19 cellular contexts compared by ENCODE assay signal in genomic region chr2:239142296-239142695, GRCh38.
DNase-seq lines count a peak whose midpoint lies in the region; ATAC-seq, FAIRE-seq and TF ChIP-seq lines count a peak whose summit lies in the region.
"Had no signal": no experiment of that assay in that cellular context is flagged by ENCODE, and none has a peak within 500 bp of the region (broad histone marks: within the 10 kb centered on the region; RNA-seq: fewer than 3 reads in every experiment).

No MANE protein-coding gene starts in this region.

- peak overlapping the region; percentile 33 for H3K27ac Mint-ChIP-seq in activated naive CD4-positive, alpha-beta T cell treated with anti-CD3 and anti-CD28 coated beads, Interleukin-2, amount 10 ng/mL, durations not matched to agents 7 days and 5 days
- H3K27ac Mint-ChIP-seq in chondrocyte (ENCODE audit: unreplicated experiment), result no peak overlapping the region
- H3K27ac Mint-ChIP-seq in nephron progenitor cell, result peak overlapping the region; percentile 39
- H3K27ac Mint-ChIP-seq: GM23338 had no signal

- H3K27me3 Mint-ChIP-seq in activated naive CD4-positive, alpha-beta T cell treated with anti-CD3 and anti-CD28 coated beads, Interleukin-2, amount 10 ng/mL, durations not matched to agents 7 days and 5 days, result no peaks in the 10 kb centered on the region
- H3K27me3 Mint-ChIP-seq in chondrocyte (ENCODE audit: low read depth) (no peaks in the 10 kb centered on the region), nephron progenitor cell (ENCODE audit: low read depth, poor library complexity) (no peaks in the 10 kb centered on the region)
- H3K27me3 Mint-ChIP-seq: CD4-positive, alpha-beta memory T cell had no signal

- intact Hi-C loops in gastrocnemius medialis (cut with DNase I; ENCODE audit: low total_unique reads), result loop anchor here (5.0 kb wide), 1 partner anchor 255 kb away; no protein-coding TSS in a partner anchor

- no peaks in the 10 kb centered on the region for H3K4me1 Mint-ChIP-seq in activated naive CD4-positive, alpha-beta T cell treated with anti-CD3 and anti-CD28 coated beads, Interleukin-2, amount 10 ng/mL, durations not matched to agents 7 days and 5 days
- H3K4me1 Mint-ChIP-seq in chondrocyte (ENCODE audit: low read depth) (no peaks in the 10 kb centered on the region), nephron progenitor cell (peaks cover 11% of the 10 kb centered on the region)
- H3K4me1 Mint-ChIP-seq: GM23338 had no signal

- H3K4me1 ChIP-seq in gastrocnemius medialis, result no peaks in the 10 kb centered on the region
- H3K4me1 ChIP-seq: A549 had no signal

- H3K36me3 ChIP-seq in gastrocnemius medialis, result peaks cover 0 to 66% of the 10 kb centered on the region in 2 donors

- no peak overlapping the region for H3K4me3 Mint-ChIP-seq in activated naive CD4-positive, alpha-beta T cell treated with anti-CD3 and anti-CD28 coated beads, Interleukin-2, amount 10 ng/mL, durations not matched to agents 7 days and 5 days
- H3K4me3 Mint-ChIP-seq in chondrocyte (ENCODE audit: unreplicated experiment) (no peak overlapping the region), nephron progenitor cell (no peak overlapping the region)
- H3K4me3 Mint-ChIP-seq: CD4-positive, alpha-beta memory T cell; GM23338 had no signal

- TF ChIP-seq CTCF in chondrocyte (IDR thresholded peaks at IDR 0.05) (no peak), nephron progenitor cell (IDR thresholded peaks at IDR 0.05) (no peak), gastrocnemius medialis (IDR thresholded peaks at IDR 0.05 in 4 of 5, conservative IDR thresholded peaks at IDR 0.05 in 1 of 5) (no peak)

- H3K27me3 ChIP-seq in gastrocnemius medialis, result no peaks in the 10 kb centered on the region

- no peak overlapping the region for H3K4me3 ChIP-seq in gastrocnemius medialis
- H3K4me3 ChIP-seq: A549, GM23338 had no signal

- no peaks in the 10 kb centered on the region for H3K9me3 Mint-ChIP-seq in activated naive CD4-positive, alpha-beta T cell treated with anti-CD3 and anti-CD28 coated beads, Interleukin-2, amount 10 ng/mL, durations not matched to agents 7 days and 5 days
- H3K9me3 Mint-ChIP-seq in chondrocyte (ENCODE audit: low read depth) (no peaks in the 10 kb centered on the region), nephron progenitor cell (no peaks in the 10 kb centered on the region)
- H3K9me3 Mint-ChIP-seq: GM23338 had no signal

- ATAC-seq in gastrocnemius medialis, result no peak
- ATAC-seq: A549, GM23338 had no signal

- peaks cover 63% of the 10 kb centered on the region for H3K36me3 Mint-ChIP-seq in activated naive CD4-positive, alpha-beta T cell treated with anti-CD3 and anti-CD28 coated beads, Interleukin-2, amount 10 ng/mL, durations not matched to agents 7 days and 5 days
- H3K36me3 Mint-ChIP-seq in chondrocyte (ENCODE audit: low read depth) (peaks cover 7% of the 10 kb centered on the region), nephron progenitor cell (ENCODE audit: low read depth) (peaks cover 40% of the 10 kb centered on the region)

- DNase-seq in activated naive CD4-positive, alpha-beta T cell treated with anti-CD3 and anti-CD28 coated beads, Interleukin-2, amount 10 ng/mL, durations not matched to agents 7 days and 5 days, result no peak
- no peak for DNase-seq in activated naive CD4-positive, alpha-beta T cell treated with Interleukin-2 at 50 U/mL for 16 hours
- DNase-seq in chondrocyte (ENCODE audit: low spot score), result peak; percentile 62
- no peak for DNase-seq in nephron progenitor cell
- DNase-seq in gastrocnemius medialis, result no peak
- DNase-seq in RCC 7860 (ENCODE audit: low spot score), result no peak
- DNase-seq in hippocampal formation (lab: John Stamatoyannopoulos, UW), result no peak
- DNase-seq: AML-193; CD4-positive, alpha-beta memory T cell; DMS153; DMS79 treated with DMSO at 0.1 percent for 48 hours; GF-D8; HCEC 1CT had no signal

- peak overlapping the region; percentile 17 to 93 (median 58) for H3K27ac ChIP-seq in gastrocnemius medialis
- H3K27ac ChIP-seq: 22Rv1, A549, C4-2B, HL-60 had no signal

- TF ChIP-seq POLR2A in gastrocnemius medialis (IDR thresholded peaks at IDR 0.05), result no peak

- H3K9me3 ChIP-seq in gastrocnemius medialis, result no peaks in the 10 kb centered on the region
- H3K9me3 ChIP-seq: A549 had no signal

- CTCF ChIA-PET in activated naive CD4-positive, alpha-beta T cell treated with anti-CD3 and anti-CD28 coated beads, Interleukin-2, amount 10 ng/mL, durations not matched to agents 7 days and 5 days (lab: Charles Lee), result interaction anchor here (0.6 to 4.5 kb wide), 3 partner anchors 11 to 152 kb away, joined by 3 to 24 read pairs (median 4); no protein-coding TSS in a partner anchor

- no peak for FAIRE-seq in RCC 7860 (lab: Jason Lieb, UNC)
- FAIRE-seq: A549, H54 had no signal

- in situ Hi-C loops in gastrocnemius medialis (cut with MboI; ENCODE audit: low sequenced_read_pairs in 4 of 4), result no loop called here
